In genomic region chr9:133536080-133536479, GRCh38 we compare ENCODE assay signal across 25 cellular contexts. TPM values are rescaled to one million over a fixed set of nuclear protein-coding genes. Genes with fewer than 3 reads are reported as not detected.
"Had no signal": no experiment of that assay in that cellular context is flagged by ENCODE, and none has a peak within 500 bp of the region (broad histone marks: within the 10 kb centered on the region; RNA-seq: fewer than 3 reads in every experiment).

No MANE protein-coding gene starts in this region.

- H3K9me3 ChIP-seq: mucosa of descending colon, neutrophil, pancreas, sigmoid colon, spleen, thyroid gland, uterus had no signal

- H3K9me3 Mint-ChIP-seq: activated naive CD4-positive, alpha-beta T cell treated with anti-CD3 and anti-CD28 coated beads, Interleukin-2, amount 50 U/mL, for 72 hours; naive B cell; stimulated activated naive B cell treated with anti-CD40 and anti-IgM and Interleukin-4, amounts not matched to agents 10 μg/mL and 1 μg/mL and 100 μg/mL, for 72 hours; T-helper 2 cell treated with Interferon-gamma antibody and Interleukin-4, amounts not matched to agents 5 μg/mL and 100 μg/mL, for 36 hours; WTC11 had no signal

- H3K36me3 Mint-ChIP-seq: activated naive CD4-positive, alpha-beta T cell treated with anti-CD3 and anti-CD28 coated beads, Interleukin-2, amount 50 U/mL, for 72 hours; naive B cell; WTC11 had no signal

- H3K4me1 ChIP-seq: pancreas had no signal

- H3K27ac Mint-ChIP-seq: activated CD4-positive, alpha-beta T cell treated with anti-CD3 and anti-CD28 coated beads for 36 hours; activated naive CD4-positive, alpha-beta T cell treated with anti-CD3 and anti-CD28 coated beads, Interleukin-2, amount 50 U/mL, for 72 hours; naive B cell; stimulated activated naive B cell treated with anti-CD40 and anti-IgM and Interleukin-4, amounts not matched to agents 10 μg/mL and 1 μg/mL and 100 μg/mL, for 72 hours; T-helper 2 cell treated with Interferon-gamma antibody and Interleukin-4, amounts not matched to agents 5 μg/mL and 100 μg/mL, for 36 hours; WTC11 had no signal

- H3K27ac ChIP-seq: epithelial cell of prostate, neutrophil, pancreas, thyroid gland, uterus had no signal

- DNase-seq: activated CD4-positive, alpha-beta T cell treated with anti-CD3 and anti-CD28 coated beads for 36 hours; activated CD4-positive, alpha-beta T cell treated with anti-CD3 and anti-CD28 coated beads, Interleukin-2, amount 50 U/mL, for 48 hours; activated gamma-delta T cell treated with Interleukin-2 at 50 U/mL for 16 hours; foreskin fibroblast; hippocampal formation; mucosa of descending colon; naive B cell; pancreas; sigmoid colon; spleen; stimulated activated CD4-positive, alpha-beta T cell treated with anti-CD3 and anti-CD28 coated beads, Interleukin-4, amount 100 ng/mL, for 4 hours; stimulated activated naive B cell treated with anti-CD40 and anti-IgM and Interleukin-4, amounts not matched to agents 10 μg/mL and 1 μg/mL and 100 μg/mL, for 72 hours; thyroid gland; uterus had no signal

- H3K36me3 ChIP-seq: neutrophil, pancreas, thyroid gland, uterus had no signal

- FAIRE-seq: bronchial epithelial cell, islet of Langerhans, pancreas had no signal

- H3K4me3 ChIP-seq: mucosa of descending colon, thyroid gland, uterus had no signal

- H3K27me3 ChIP-seq: pancreas, sigmoid colon, thyroid gland, uterus had no signal

- H3K4me3 Mint-ChIP-seq: activated CD4-positive, alpha-beta T cell treated with anti-CD3 and anti-CD28 coated beads for 36 hours; stimulated activated naive B cell treated with anti-CD40 and anti-IgM and Interleukin-4, amounts not matched to agents 10 μg/mL and 1 μg/mL and 100 μg/mL, for 72 hours; T-helper 2 cell treated with Interferon-gamma antibody and Interleukin-4, amounts not matched to agents 5 μg/mL and 100 μg/mL, for 36 hours had no signal

- ATAC-seq: activated CD4-positive, alpha-beta T cell treated with anti-CD3 and anti-CD28 coated beads for 36 hours; activated naive CD4-positive, alpha-beta T cell treated with anti-CD3 and anti-CD28 coated beads, Interleukin-2, amount 50 U/mL, for 72 hours; mucosa of descending colon; pancreas; stimulated activated naive B cell treated with anti-CD40 and anti-IgM and Interleukin-4, amounts not matched to agents 10 μg/mL and 1 μg/mL and 100 μg/mL, for 72 hours; WTC11 had no signal

RNA-seq across cellular contexts. Expression of gene ADAMTSL2, which starts 1.6 kb away (rescaled TPM):
- total RNA-seq: bronchial epithelial cell, glomerular endothelial cell, pulmonary artery endothelial cell had no signal

RNA-seq across cellular contexts. Expression of gene MYMK, which starts 11.3 kb away (rescaled TPM):
- total RNA-seq: activated CD4-positive, alpha-beta T cell treated with anti-CD3 and anti-CD28 coated beads for 36 hours; activated naive CD4-positive, alpha-beta T cell treated with anti-CD3 and anti-CD28 coated beads, Interleukin-2, amount 50 U/mL, for 72 hours; bronchial epithelial cell; cerebellum; dermis microvascular lymphatic vessel endothelial cell; glomerular endothelial cell; mucosa of descending colon; pancreas; pulmonary artery endothelial cell; sigmoid colon; spleen; thyroid gland; uterus; WTC11 had no signal
- polyA plus RNA-seq: pancreas, sigmoid colon, spleen had no signal
